Comparison of ENCODE assay signal across 11 cellular contexts in genomic region chrX:105837227-105837626, GRCh38. TPM values are rescaled to one million over a fixed set of nuclear protein-coding genes. Genes with fewer than 3 reads are reported as not detected.
A peak's percentile ranks its signal among the peaks of the same experiment; 100 is the strongest.
DNase-seq lines count a peak whose midpoint lies in the region; ATAC-seq and TF ChIP-seq lines count a peak whose summit lies in the region.
"Had no signal": no experiment of that assay in that cellular context is flagged by ENCODE, and none has a peak within 500 bp of the region (broad histone marks: within the 10 kb centered on the region; RNA-seq: fewer than 3 reads in every experiment).

No MANE protein-coding gene starts in this region.

- H3K9me3 ChIP-seq in right atrium auricular region (no peaks in the 10 kb centered on the region), sigmoid colon (no peaks in the 10 kb centered on the region)
- H3K9me3 ChIP-seq: colonic mucosa had no signal

- TF ChIP-seq CTCF in brain microvascular endothelial cell (IDR thresholded peaks at IDR 0.05; ENCODE audit: low read depth, low read length, missing control alignments) (no peak), right atrium auricular region (IDR thresholded peaks at IDR 0.05) (no peak), sigmoid colon (IDR thresholded peaks at IDR 0.05) (no peak)

- no peaks in the 10 kb centered on the region for H3K27me3 ChIP-seq in brain microvascular endothelial cell (replicated peaks)
- no peaks in the 10 kb centered on the region for H3K27me3 ChIP-seq in right atrium auricular region
- peaks cover 0 to 3% (median 0%) of the 10 kb centered on the region in 3 donors for H3K27me3 ChIP-seq in sigmoid colon
- H3K27me3 ChIP-seq: colonic mucosa had no signal

- ATAC-seq in GM21390 (IDR thresholded peaks at IDR 0.05; ENCODE audit: unreplicated experiment) (no peak), GM21360 (IDR thresholded peaks at IDR 0.05; ENCODE audit: unreplicated experiment) (no peak), HG03045 (IDR thresholded peaks at IDR 0.05; ENCODE audit: unreplicated experiment) (no peak), GM19452 (IDR thresholded peaks at IDR 0.05; ENCODE audit: unreplicated experiment) (no peak)

- H3K36me3 ChIP-seq in brain microvascular endothelial cell (replicated peaks) (no peaks in the 10 kb centered on the region), right atrium auricular region (no peaks in the 10 kb centered on the region), sigmoid colon (no peaks in the 10 kb centered on the region)
- H3K36me3 ChIP-seq: colonic mucosa had no signal

- H3K4me3 ChIP-seq in brain microvascular endothelial cell (ENCODE audit: low read depth, low read length) (no peak overlapping the region), right atrium auricular region (no peak overlapping the region), sigmoid colon (no peak overlapping the region)
- H3K4me3 ChIP-seq: colonic mucosa had no signal

- in situ Hi-C loops in brain microvascular endothelial cell (cut with HindIII; ENCODE audit: low pct_ligation_motif_present, low sequenced_read_pairs), result no loop called here

- 45 to 49% methylated on average over 2 of the region's 2 CpGs for WGBS in sigmoid colon, 2 donors

- DNase-seq in M059J (ENCODE audit: low read depth), result peak; percentile 15
- peak; percentile 89 for DNase-seq in brain microvascular endothelial cell
- DNase-seq in right atrium auricular region (ENCODE audit: low spot score), result peak; percentile 68
- peak; percentile 86 for DNase-seq in sigmoid colon
- DNase-seq: colonic mucosa, EL had no signal

- no peak for TF ChIP-seq POLR2A in sigmoid colon (IDR thresholded peaks at IDR 0.05)

- TF ChIP-seq EP300 in sigmoid colon (IDR thresholded peaks at IDR 0.05), result no peak

- H3K27ac ChIP-seq in brain microvascular endothelial cell (no peak overlapping the region), right atrium auricular region (no peak overlapping the region), sigmoid colon (peak overlapping the region in 1 of 4 donors; percentile 33)
- H3K27ac ChIP-seq: colonic mucosa, KMS-11 had no signal

- H3K4me1 ChIP-seq in right atrium auricular region (no peaks in the 10 kb centered on the region), sigmoid colon (peaks cover 0 to 5% (median 0%) of the 10 kb centered on the region in 4 donors)
- H3K4me1 ChIP-seq: colonic mucosa had no signal

- intact Hi-C loops in sigmoid colon (cut with DNase I), result no loop called here

RNA-seq across cellular contexts. Expression of gene NRK, which starts 14.9 kb away (rescaled TPM):
- not detected in 2 replicates for total RNA-seq in M059J (2014; rRNA removed; shearing (Covaris generic))
- total RNA-seq in right atrium auricular region (1 to 10 TPM in 1 of 2 donors, under 1 TPM in 1; 0.39 to 2.3 TPM), sigmoid colon (1 to 10 TPM; 1.2 to 6.1 (median 4.6) TPM)
- under 1 TPM in 2 of 3 donors, not detected in 1; under 0.01 to 0.10 TPM for polyA plus RNA-seq in sigmoid colon

Comparison
In these comparisons a context has a peak if more than half of its experiments do, and no peak if none do; other contexts are left out.
1. DNase-seq: peak in every context shown above with its lines; median percentile 89 in brain microvascular endothelial cell; 86 in sigmoid colon; 68 in right atrium auricular region; 15 in M059J.